29 cellular contexts compared by ENCODE assay signal in genomic region chr9:125401317-125401716, GRCh38.
DNase-seq lines count a peak whose midpoint lies in the region; ATAC-seq, FAIRE-seq and TF ChIP-seq lines count a peak whose summit lies in the region.
"Had no signal": no experiment of that assay in that cellular context is flagged by ENCODE, and none has a peak within 500 bp of the region (broad histone marks: within the 10 kb centered on the region; RNA-seq: fewer than 3 reads in every experiment).

No MANE protein-coding gene starts in this region.

- H3K27me3 ChIP-seq in osteoblast (ENCODE audit: insufficient read depth, low read length) (no peaks in the 10 kb centered on the region), hepatocyte (no peaks in the 10 kb centered on the region)
- H3K27me3 ChIP-seq: BE2C, Peyer's patch had no signal

- H3K4me1 ChIP-seq in osteoblast (ENCODE audit: insufficient read depth, low read length) (no peaks in the 10 kb centered on the region), hepatocyte (ENCODE audit: insufficient read depth) (no peaks in the 10 kb centered on the region)
- H3K4me1 ChIP-seq: BE2C, Peyer's patch had no signal

- H2AFZ ChIP-seq in osteoblast (ENCODE audit: low read length) (no peak overlapping the region), hepatocyte (no peak overlapping the region)

- no peaks in the 10 kb centered on the region for H3K9me2 ChIP-seq in hepatocyte (replicated peaks; ENCODE audit: insufficient read depth)
- H3K9me2 ChIP-seq: SK-N-SH had no signal

- WGBS in hepatocyte (ENCODE audit: low lambda C conversion rate, missing lambda C conversion rate), result 87% methylated on average over 4 of the region's 4 CpGs

- DNase-seq in DMS53 (lab: John Stamatoyannopoulos, UW), result peak; percentile 75
- no peak for DNase-seq in DMS53 treated with DMSO at 0.1 percent for 48 hours (lab: John Stamatoyannopoulos, UW; ENCODE audit: unreplicated experiment)
- peak; percentile 28 for DNase-seq in ELR (ENCODE audit: low read depth)
- peak; percentile 18 for DNase-seq in RCC 7860 (ENCODE audit: low spot score)
- DNase-seq in osteoblast (ENCODE audit: insufficient read length, low spot score, missing footprints), result peak; percentile 79
- DNase-seq in hepatocyte (ENCODE audit: low spot score), result no peak
- no peak for DNase-seq in CD1c-positive myeloid dendritic cell (ENCODE audit: extremely low spot score)
- DNase-seq: BE2C; Calu3; CD4-positive, alpha-beta memory T cell; DMS79 treated with DMSO at 0.1 percent for 48 hours; GF-D8; Kasumi-1; MM.1S; NCI-H1092; NCI-H1436 treated with DMSO at 0.1 percent for 48 hours; NCI-H2029; NCI-H446; NCI-H526 treated with DMSO at 0.1 percent for 48 hours; NK-92 treated with Interleukin-12 subunit alpha and Interleukin-12 subunit beta, amount 100 ng/mL, for 24 hours; Peyer's patch; Right ventricle myocardium superior; SK-N-SH; T-cell; T-helper 9 cell had no signal

- H3K36me3 ChIP-seq in osteoblast (ENCODE audit: insufficient read depth, low read length), result no peaks in the 10 kb centered on the region
- no peaks in the 10 kb centered on the region for H3K36me3 ChIP-seq in hepatocyte (replicated peaks; ENCODE audit: insufficient read depth, low read depth)
- H3K36me3 ChIP-seq: BE2C, Peyer's patch had no signal

- H3K9me3 ChIP-seq in osteoblast (ENCODE audit: low read depth, low read length), result no peaks in the 10 kb centered on the region
- H3K9me3 ChIP-seq in hepatocyte (ENCODE audit: low read depth), result no peaks in the 10 kb centered on the region
- H3K9me3 ChIP-seq: BE2C, Peyer's patch, SK-N-SH had no signal

- H3K4me2 ChIP-seq in osteoblast (ENCODE audit: insufficient read depth, low read length), result no peak overlapping the region
- no peak overlapping the region for H3K4me2 ChIP-seq in hepatocyte
- H3K4me2 ChIP-seq: SK-N-SH had no signal

- no peak for TF ChIP-seq CTCF in osteoblast (IDR thresholded peaks at IDR 0.05; ENCODE audit: extremely low read depth, low read depth, low read length)
- TF ChIP-seq CTCF in hepatocyte (IDR thresholded peaks at IDR 0.05; ENCODE audit: poor library complexity), result no peak

- H3K4me3 ChIP-seq in osteoblast (ENCODE audit: insufficient read depth, low read length) (no peak overlapping the region), hepatocyte (no peak overlapping the region)
- H3K4me3 ChIP-seq: Peyer's patch had no signal

- H3K79me2 ChIP-seq in osteoblast (ENCODE audit: insufficient read depth, low read length) (no peaks in the 10 kb centered on the region), hepatocyte (no peaks in the 10 kb centered on the region)

- no peak for FAIRE-seq in RCC 7860 (lab: Jason Lieb, UNC)
- FAIRE-seq: H54 had no signal

- no peak overlapping the region for H3K27ac ChIP-seq in osteoblast (ENCODE audit: low read depth, low read length)
- no peak overlapping the region for H3K27ac ChIP-seq in hepatocyte
- H3K27ac ChIP-seq: 22Rv1, HL-60, Peyer's patch had no signal

- ATAC-seq in GM19467 (IDR thresholded peaks at IDR 0.05; ENCODE audit: unreplicated experiment), result no peak
- ATAC-seq: T-cell had no signal

- H4K20me1 ChIP-seq in osteoblast (ENCODE audit: insufficient read depth, low read length), result no peaks in the 10 kb centered on the region
- H4K20me1 ChIP-seq in hepatocyte (ENCODE audit: insufficient read depth, poor library complexity, severe bottlenecking), result no peaks in the 10 kb centered on the region

Comparison
In these comparisons a context has a peak if more than half of its experiments do, and no peak if none do; other contexts are left out.
1. DNase-seq: peak in DMS53 (single experiment), ELR (single experiment), RCC 7860 (single experiment) and osteoblast (single experiment); none in DMS53 treated with DMSO at 0.1 percent for 48 hours (single experiment), hepatocyte (single experiment) and CD1c-positive myeloid dendritic cell (single experiment).